In the genomic region with DNA sequence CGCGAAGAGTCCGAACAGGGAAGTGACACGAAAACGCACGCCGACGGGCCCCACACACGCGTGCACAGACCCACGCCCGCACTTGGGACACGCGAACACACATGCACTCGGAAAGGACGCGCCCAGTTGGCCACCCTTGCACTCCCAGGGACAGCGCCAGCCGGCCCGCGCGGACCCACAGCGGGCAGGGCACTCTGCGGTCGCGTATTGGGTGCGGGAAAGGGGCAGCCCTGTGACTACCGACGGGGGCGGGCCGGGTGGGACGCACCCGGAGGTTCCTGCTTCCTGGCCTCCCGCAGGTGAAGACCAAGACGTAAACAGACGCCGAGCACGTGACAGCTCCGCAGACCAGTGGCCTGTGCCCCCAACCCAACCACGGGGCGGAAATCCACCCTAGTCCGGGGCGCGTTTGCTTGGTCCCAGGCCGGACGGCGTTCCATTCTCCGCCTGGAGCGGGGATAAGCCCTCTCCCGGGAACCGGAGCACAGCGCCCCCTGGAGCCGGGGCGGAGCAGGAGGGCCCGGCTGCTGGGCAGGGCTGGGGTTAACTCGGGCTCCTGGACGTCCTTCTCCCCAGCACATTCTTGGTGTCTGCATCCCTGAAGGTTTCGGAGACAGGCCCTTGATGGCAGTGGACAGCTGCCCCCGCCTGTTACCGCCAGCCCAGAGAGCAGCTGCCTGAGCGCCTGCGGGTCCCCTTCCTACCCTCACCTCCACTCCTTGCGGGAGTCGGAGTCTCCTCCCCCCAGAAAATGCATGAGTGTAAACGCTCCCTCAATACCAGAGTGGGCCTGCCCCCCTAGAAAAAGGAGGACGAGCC, we compare ENCODE assay signal across 2 cellular contexts.
TF ChIP-seq lines count a peak whose summit lies in the region.

No MANE protein-coding gene starts in this region.

TF ChIP-seq in HEK293, 187 proteins besides CTCF, POLR2A, EP300 and RAD21 (continued from another document and continues in another):
- TF ChIP-seq, protein P1, sequence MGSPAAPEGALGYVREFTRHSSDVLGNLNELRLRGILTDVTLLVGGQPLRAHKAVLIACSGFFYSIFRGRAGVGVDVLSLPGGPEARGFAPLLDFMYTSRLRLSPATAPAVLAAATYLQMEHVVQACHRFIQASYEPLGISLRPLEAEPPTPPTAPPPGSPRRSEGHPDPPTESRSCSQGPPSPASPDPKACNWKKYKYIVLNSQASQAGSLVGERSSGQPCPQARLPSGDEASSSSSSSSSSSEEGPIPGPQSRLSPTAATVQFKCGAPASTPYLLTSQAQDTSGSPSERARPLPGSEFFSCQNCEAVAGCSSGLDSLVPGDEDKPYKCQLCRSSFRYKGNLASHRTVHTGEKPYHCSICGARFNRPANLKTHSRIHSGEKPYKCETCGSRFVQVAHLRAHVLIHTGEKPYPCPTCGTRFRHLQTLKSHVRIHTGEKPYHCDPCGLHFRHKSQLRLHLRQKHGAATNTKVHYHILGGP (tag by site-specific recombination; IDR thresholded peaks at IDR 0.05), result no peak
- TF ChIP-seq MZF1 (tag by site-specific recombination; IDR thresholded peaks at IDR 0.05; ENCODE audit: borderline replicate concordance) (peak; percentile 36; the same call in 1 of the 2 replicates), ZNF561 (tag by site-specific recombination; IDR thresholded peaks at IDR 0.05; ENCODE audit: borderline replicate concordance) (peak; percentile 70), GLIS2 (tag by site-specific recombination; IDR thresholded peaks at IDR 0.05) (peak; percentile 95), ZNF830 (tag by site-specific recombination; IDR thresholded peaks at IDR 0.05; ENCODE audit: low read depth) (no peak), ZNF140 (tag by site-specific recombination; IDR thresholded peaks at IDR 0.05) (no peak), ZNF510 (tag by site-specific recombination; IDR thresholded peaks at IDR 0.05; ENCODE audit: insufficient replicate concordance) (no peak), ZNF10 (tag by site-specific recombination; IDR thresholded peaks at IDR 0.05) (peak; percentile 36; the same call in 1 of the 2 replicates), YY1 (tag by site-specific recombination; IDR thresholded peaks at IDR 0.05) (0 out of 2 replicates have a peak, but pooled peaks have one; percentile 16), SALL2 (tag by site-specific recombination; IDR thresholded peaks at IDR 0.05; ENCODE audit: borderline replicate concordance) (no peak), ZFP37 (tag by site-specific recombination; IDR thresholded peaks at IDR 0.05) (no peak; the same call in 1 of the 2 replicates), KLF7 (tag by site-specific recombination; IDR thresholded peaks at IDR 0.05; ENCODE audit: borderline replicate concordance) (peak; percentile 13; the same call in 1 of the 2 replicates), SCRT1 (tag by site-specific recombination; IDR thresholded peaks at IDR 0.05; ENCODE audit: borderline replicate concordance) (no peak), ZNF423 (tag by site-specific recombination; IDR thresholded peaks at IDR 0.05) (peak; percentile 77), SP2 (tag by site-specific recombination; IDR thresholded peaks at IDR 0.05) (peak; percentile 80), ZNF530 (tag by site-specific recombination; IDR thresholded peaks at IDR 0.05; ENCODE audit: low read depth) (no peak), ZNF416 (tag by site-specific recombination; IDR thresholded peaks at IDR 0.05) (no peak), KLF9 (tag by site-specific recombination; IDR thresholded peaks at IDR 0.05; ENCODE audit: low read depth) (no peak; the same call in 1 of the 2 replicates), ZNF747 (tag by site-specific recombination; IDR thresholded peaks at IDR 0.05) (no peak), ZNF837 (tag by site-specific recombination; IDR thresholded peaks at IDR 0.05) (0 out of 2 replicates have a peak, but pooled peaks have one; percentile 10), ZNF132 (tag by site-specific recombination; IDR thresholded peaks at IDR 0.05; ENCODE audit: borderline replicate concordance) (no peak), ZNF404 (tag by site-specific recombination; IDR thresholded peaks at IDR 0.05) (no peak), ZNF521 (tag by site-specific recombination; IDR thresholded peaks at IDR 0.05) (no peak), ZNF121 (tag by site-specific recombination; IDR thresholded peaks at IDR 0.05) (0 out of 2 replicates have a peak, but pooled peaks have one; percentile 46)
- TF ChIP-seq, protein P2, sequence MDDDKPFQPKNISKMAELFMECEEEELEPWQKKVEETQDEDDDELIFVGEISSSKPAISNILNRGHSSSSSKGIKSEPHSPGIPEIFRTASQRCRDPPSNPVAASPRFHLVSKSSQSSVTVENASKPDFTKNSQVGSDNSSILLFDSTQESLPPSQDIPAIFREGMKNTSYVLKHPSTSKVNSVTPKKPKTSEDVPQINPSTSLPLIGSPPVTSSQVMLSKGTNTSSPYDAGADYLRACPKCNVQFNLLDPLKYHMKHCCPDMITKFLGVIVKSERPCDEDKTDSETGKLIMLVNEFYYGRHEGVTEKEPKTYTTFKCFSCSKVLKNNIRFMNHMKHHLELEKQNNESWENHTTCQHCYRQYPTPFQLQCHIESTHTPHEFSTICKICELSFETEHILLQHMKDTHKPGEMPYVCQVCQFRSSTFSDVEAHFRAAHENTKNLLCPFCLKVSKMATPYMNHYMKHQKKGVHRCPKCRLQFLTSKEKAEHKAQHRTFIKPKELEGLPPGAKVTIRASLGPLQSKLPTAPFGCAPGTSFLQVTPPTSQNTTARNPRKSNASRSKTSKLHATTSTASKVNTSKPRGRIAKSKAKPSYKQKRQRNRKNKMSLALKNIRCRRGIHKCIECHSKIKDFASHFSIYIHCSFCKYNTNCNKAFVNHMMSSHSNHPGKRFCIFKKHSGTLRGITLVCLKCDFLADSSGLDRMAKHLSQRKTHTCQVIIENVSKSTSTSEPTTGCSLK (tag by site-specific recombination; IDR thresholded peaks at IDR 0.05), result no peak
- TF ChIP-seq, protein P3, sequence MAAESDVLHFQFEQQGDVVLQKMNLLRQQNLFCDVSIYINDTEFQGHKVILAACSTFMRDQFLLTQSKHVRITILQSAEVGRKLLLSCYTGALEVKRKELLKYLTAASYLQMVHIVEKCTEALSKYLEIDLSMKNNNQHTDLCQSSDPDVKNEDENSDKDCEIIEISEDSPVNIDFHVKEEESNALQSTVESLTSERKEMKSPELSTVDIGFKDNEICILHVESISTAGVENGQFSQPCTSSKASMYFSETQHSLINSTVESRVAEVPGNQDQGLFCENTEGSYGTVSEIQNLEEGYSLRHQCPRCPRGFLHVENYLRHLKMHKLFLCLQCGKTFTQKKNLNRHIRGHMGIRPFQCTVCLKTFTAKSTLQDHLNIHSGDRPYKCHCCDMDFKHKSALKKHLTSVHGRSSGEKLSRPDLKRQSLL (tag by site-specific recombination; IDR thresholded peaks at IDR 0.05), result peak; percentile 61; the same call in 1 of the 2 replicates

TF ChIP-seq in HepG2, 621 proteins besides CTCF, POLR2A, EP300 and RAD21 (continued from another document and continues in another):
- TF ChIP-seq, protein P4, sequence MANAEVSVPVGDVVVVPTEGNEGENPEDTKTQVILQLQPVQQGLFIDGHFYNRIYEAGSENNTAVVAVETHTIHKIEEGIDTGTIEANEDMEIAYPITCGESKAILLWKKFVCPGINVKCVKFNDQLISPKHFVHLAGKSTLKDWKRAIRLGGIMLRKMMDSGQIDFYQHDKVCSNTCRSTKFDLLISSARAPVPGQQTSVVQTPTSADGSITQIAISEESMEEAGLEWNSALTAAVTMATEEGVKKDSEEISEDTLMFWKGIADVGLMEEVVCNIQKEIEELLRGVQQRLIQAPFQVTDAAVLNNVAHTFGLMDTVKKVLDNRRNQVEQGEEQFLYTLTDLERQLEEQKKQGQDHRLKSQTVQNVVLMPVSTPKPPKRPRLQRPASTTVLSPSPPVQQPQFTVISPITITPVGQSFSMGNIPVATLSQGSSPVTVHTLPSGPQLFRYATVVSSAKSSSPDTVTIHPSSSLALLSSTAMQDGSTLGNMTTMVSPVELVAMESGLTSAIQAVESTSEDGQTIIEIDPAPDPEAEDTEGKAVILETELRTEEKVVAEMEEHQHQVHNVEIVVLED (CRISPR knock-in tag; IDR thresholded peaks at IDR 0.05; ENCODE audit: borderline replicate concordance), result peak; percentile 69; the same call in 1 of the 2 replicates
- TF ChIP-seq, protein P5, sequence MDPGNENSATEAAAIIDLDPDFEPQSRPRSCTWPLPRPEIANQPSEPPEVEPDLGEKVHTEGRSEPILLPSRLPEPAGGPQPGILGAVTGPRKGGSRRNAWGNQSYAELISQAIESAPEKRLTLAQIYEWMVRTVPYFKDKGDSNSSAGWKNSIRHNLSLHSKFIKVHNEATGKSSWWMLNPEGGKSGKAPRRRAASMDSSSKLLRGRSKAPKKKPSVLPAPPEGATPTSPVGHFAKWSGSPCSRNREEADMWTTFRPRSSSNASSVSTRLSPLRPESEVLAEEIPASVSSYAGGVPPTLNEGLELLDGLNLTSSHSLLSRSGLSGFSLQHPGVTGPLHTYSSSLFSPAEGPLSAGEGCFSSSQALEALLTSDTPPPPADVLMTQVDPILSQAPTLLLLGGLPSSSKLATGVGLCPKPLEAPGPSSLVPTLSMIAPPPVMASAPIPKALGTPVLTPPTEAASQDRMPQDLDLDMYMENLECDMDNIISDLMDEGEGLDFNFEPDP (CRISPR knock-in tag; conservative IDR thresholded peaks at IDR 0.05), result no peak
- TF ChIP-seq CHD2 (IDR thresholded peaks at IDR 0.05; ENCODE audit: low read depth, low read length) (no peak), SP1 (IDR thresholded peaks at IDR 0.05) (no peak), SP1 (CRISPR knock-in tag; IDR thresholded peaks at IDR 0.05) (peak; percentile 14; the same call in 1 of the 2 replicates), TEAD3 (CRISPR knock-in tag; optimal IDR thresholded peaks at IDR 0.05; ENCODE audit: borderline replicate concordance) (no peak), SMAD3 (CRISPR knock-in tag; IDR thresholded peaks at IDR 0.05) (no peak), SUZ12 (IDR thresholded peaks at IDR 0.05; ENCODE audit: low read depth, low read length) (no peak), HDAC2 (CRISPR knock-in tag; IDR thresholded peaks at IDR 0.05) (no peak), TOPORS (CRISPR knock-in tag; IDR thresholded peaks at IDR 0.05) (no peak), FOXO1 (CRISPR knock-in tag; IDR thresholded peaks at IDR 0.05) (no peak; the same call in 1 of the 2 replicates), AKAP8 (CRISPR knock-in tag; IDR thresholded peaks at IDR 0.05) (no peak; the same call in none of the 2 replicates), ETV6 (CRISPR knock-in tag; conservative IDR thresholded peaks at IDR 0.05) (no peak), DMAP1 (CRISPR knock-in tag; IDR thresholded peaks at IDR 0.05) (peak; percentile 71; the same call in 1 of the 2 replicates), TBL1XR1 (IDR thresholded peaks at IDR 0.05; ENCODE audit: borderline replicate concordance, low read length, partially characterized antibody) (no peak), ZNF672 (CRISPR knock-in tag; IDR thresholded peaks at IDR 0.05) (no peak), ATM (IDR thresholded peaks at IDR 0.05; ENCODE audit: borderline replicate concordance) (no peak), NCOA5 (CRISPR knock-in tag; IDR thresholded peaks at IDR 0.05) (no peak), HOXA7 (CRISPR knock-in tag; IDR thresholded peaks at IDR 0.05) (no peak), MTA3 (CRISPR knock-in tag; IDR thresholded peaks at IDR 0.05) (no peak), CBX5 (CRISPR knock-in tag; IDR thresholded peaks at IDR 0.05; ENCODE audit: borderline replicate concordance) (peak; percentile 40; the same call in 1 of the 2 replicates), FOSL1 (CRISPR knock-in tag; IDR thresholded peaks at IDR 0.05; ENCODE audit: borderline replicate concordance) (no peak), ZNF232 (CRISPR knock-in tag; IDR thresholded peaks at IDR 0.05; ENCODE audit: borderline replicate concordance) (peak; percentile 77; the same call in 1 of the 2 replicates), ESRRA (CRISPR knock-in tag; IDR thresholded peaks at IDR 0.05; ENCODE audit: low read depth) (no peak), JUND (CRISPR knock-in tag; IDR thresholded peaks at IDR 0.05) (peak; percentile 24; the same call in 1 of the 2 replicates), ZNF761 (CRISPR knock-in tag; conservative IDR thresholded peaks at IDR 0.05) (0 out of 2 replicates have a peak, but pooled peaks have one; percentile 47)
- TF ChIP-seq, protein P6, sequence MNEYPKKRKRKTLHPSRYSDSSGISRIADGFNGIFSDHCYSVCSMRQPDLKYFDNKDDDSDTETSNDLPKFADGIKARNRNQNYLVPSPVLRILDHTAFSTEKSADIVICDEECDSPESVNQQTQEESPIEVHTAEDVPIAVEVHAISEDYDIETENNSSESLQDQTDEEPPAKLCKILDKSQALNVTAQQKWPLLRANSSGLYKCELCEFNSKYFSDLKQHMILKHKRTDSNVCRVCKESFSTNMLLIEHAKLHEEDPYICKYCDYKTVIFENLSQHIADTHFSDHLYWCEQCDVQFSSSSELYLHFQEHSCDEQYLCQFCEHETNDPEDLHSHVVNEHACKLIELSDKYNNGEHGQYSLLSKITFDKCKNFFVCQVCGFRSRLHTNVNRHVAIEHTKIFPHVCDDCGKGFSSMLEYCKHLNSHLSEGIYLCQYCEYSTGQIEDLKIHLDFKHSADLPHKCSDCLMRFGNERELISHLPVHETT (CRISPR knock-in tag; conservative IDR thresholded peaks at IDR 0.05), result peak; percentile 37; the same call in 1 of the 2 replicates
- TF ChIP-seq, protein P7, sequence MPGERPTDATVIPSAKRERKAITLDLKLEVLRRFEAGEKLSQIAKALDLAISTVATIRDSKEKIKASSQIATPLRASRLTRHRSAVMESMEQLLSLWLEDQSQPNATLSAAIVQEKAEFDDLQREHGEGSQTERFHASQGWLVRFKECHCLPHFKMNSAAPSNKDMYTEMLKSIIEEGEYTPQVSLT (CRISPR knock-in tag; IDR thresholded peaks at IDR 0.05; ENCODE audit: borderline replicate concordance, low read depth), result no peak
- TF ChIP-seq, protein P8, sequence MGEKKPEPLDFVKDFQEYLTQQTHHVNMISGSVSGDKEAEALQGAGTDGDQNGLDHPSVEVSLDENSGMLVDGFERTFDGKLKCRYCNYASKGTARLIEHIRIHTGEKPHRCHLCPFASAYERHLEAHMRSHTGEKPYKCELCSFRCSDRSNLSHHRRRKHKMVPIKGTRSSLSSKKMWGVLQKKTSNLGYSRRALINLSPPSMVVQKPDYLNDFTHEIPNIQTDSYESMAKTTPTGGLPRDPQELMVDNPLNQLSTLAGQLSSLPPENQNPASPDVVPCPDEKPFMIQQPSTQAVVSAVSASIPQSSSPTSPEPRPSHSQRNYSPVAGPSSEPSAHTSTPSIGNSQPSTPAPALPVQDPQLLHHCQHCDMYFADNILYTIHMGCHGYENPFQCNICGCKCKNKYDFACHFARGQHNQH (CRISPR knock-in tag; IDR thresholded peaks at IDR 0.05), result peak; percentile 64; the same call in 1 of the 2 replicates
- TF ChIP-seq, protein P9, sequence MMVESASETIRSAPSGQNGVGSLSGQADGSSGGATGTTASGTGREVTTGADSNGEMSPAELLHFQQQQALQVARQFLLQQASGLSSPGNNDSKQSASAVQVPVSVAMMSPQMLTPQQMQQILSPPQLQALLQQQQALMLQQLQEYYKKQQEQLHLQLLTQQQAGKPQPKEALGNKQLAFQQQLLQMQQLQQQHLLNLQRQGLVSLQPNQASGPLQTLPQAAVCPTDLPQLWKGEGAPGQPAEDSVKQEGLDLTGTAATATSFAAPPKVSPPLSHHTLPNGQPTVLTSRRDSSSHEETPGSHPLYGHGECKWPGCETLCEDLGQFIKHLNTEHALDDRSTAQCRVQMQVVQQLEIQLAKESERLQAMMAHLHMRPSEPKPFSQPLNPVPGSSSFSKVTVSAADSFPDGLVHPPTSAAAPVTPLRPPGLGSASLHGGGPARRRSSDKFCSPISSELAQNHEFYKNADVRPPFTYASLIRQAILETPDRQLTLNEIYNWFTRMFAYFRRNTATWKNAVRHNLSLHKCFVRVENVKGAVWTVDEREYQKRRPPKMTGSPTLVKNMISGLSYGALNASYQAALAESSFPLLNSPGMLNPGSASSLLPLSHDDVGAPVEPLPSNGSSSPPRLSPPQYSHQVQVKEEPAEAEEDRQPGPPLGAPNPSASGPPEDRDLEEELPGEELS (CRISPR knock-in tag; IDR thresholded peaks at IDR 0.05), result 0 out of 2 replicates have a peak, but pooled peaks have one; percentile 15
- TF ChIP-seq, protein P10, sequence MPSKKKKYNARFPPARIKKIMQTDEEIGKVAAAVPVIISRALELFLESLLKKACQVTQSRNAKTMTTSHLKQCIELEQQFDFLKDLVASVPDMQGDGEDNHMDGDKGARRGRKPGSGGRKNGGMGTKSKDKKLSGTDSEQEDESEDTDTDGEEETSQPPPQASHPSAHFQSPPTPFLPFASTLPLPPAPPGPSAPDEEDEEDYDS (CRISPR knock-in tag; IDR thresholded peaks at IDR 0.05), result peak; percentile 20
